8 cellular contexts compared by ENCODE assay signal in genomic region chr14:103512701-103513611, GRCh38. TPM values are rescaled to one million over a fixed set of nuclear protein-coding genes. Genes with fewer than 3 reads are reported as not detected.
A peak's percentile ranks its signal among the peaks of the same experiment; 100 is the strongest.
DNase-seq lines count a peak whose midpoint lies in the region; ATAC-seq and TF ChIP-seq lines count a peak whose summit lies in the region.

No MANE protein-coding gene starts in this region.

- no peak for ATAC-seq in HG02870 (IDR thresholded peaks at IDR 0.05; ENCODE audit: unreplicated experiment)

- no peak overlapping the region for H3K4me3 Mint-ChIP-seq in neural progenitor cell
- H3K4me3 Mint-ChIP-seq in activated CD4-positive, alpha-beta memory T cell treated with anti-CD3 and anti-CD28 coated beads for 36 hours: no peak overlapping the region

- H3K4me2 ChIP-seq in neural progenitor cell (no peak overlapping the region), MM.1S (ENCODE audit: low read depth, low read length) (no peak overlapping the region)

- WGBS in esophagus, 2 donors: 33 to 34% methylated on average over 25 of the region's 25 CpGs

- H3K9me3 Mint-ChIP-seq in neural progenitor cell: no peaks in the 10 kb centered on the region
- no peaks in the 10 kb centered on the region for H3K9me3 Mint-ChIP-seq in activated CD4-positive, alpha-beta memory T cell treated with anti-CD3 and anti-CD28 coated beads for 36 hours

- in situ Hi-C loops in G401 (cut with HindIII; ENCODE audit: low sequenced_read_pairs): loop anchor here (10.0 kb wide), 1 partner anchor 48 kb away; no protein-coding TSS in a partner anchor

- peaks cover 23% of the 10 kb centered on the region for H3K4me1 Mint-ChIP-seq in neural progenitor cell
- no peaks in the 10 kb centered on the region for H3K4me1 Mint-ChIP-seq in activated CD4-positive, alpha-beta memory T cell treated with anti-CD3 and anti-CD28 coated beads for 36 hours (ENCODE audit: low read depth)

- DNase-seq in G401 (ENCODE audit: low spot score) (peak; percentile 88), NCI-H524 (lab: John Stamatoyannopoulos, UW) (peak; percentile 72 to 92), neural progenitor cell (ENCODE audit: low spot score) (no peak), MM.1S (no peak), NAMALWA (ENCODE audit: low spot score) (no peak)
- no peak for DNase-seq in activated CD4-positive, alpha-beta memory T cell treated with anti-CD3 and anti-CD28 coated beads for 36 hours

- H3K9me3 ChIP-seq in esophagus (ENCODE audit: control insufficient read depth in 2 of 2, insufficient read depth in 1 of 2, low read depth in 1 of 2, low read length in 1 of 2): no peaks in the 10 kb centered on the region
- H3K9me3 ChIP-seq in neural progenitor cell (ENCODE audit: low read depth): no peaks in the 10 kb centered on the region
- H3K9me3 ChIP-seq in MM.1S (replicated peaks; ENCODE audit: insufficient read depth, low read length): no peaks in the 10 kb centered on the region

- H3K9ac ChIP-seq in neural progenitor cell: no peak overlapping the region
- no peak overlapping the region for H3K9ac ChIP-seq in MM.1S (ENCODE audit: low read length)

- peaks cover 3% of the 10 kb centered on the region for H3K27me3 Mint-ChIP-seq in neural progenitor cell (ENCODE audit: insufficient read depth, low read depth)
- no peaks in the 10 kb centered on the region for H3K27me3 Mint-ChIP-seq in activated CD4-positive, alpha-beta memory T cell treated with anti-CD3 and anti-CD28 coated beads for 36 hours

- peaks cover 7 to 8% of the 10 kb centered on the region in 2 donors for H3K36me3 ChIP-seq in esophagus (ENCODE audit: control insufficient read depth in 2 of 2, insufficient read depth in 2 of 2, low read length in 1 of 2)
- H3K36me3 ChIP-seq in neural progenitor cell: no peaks in the 10 kb centered on the region
- no peaks in the 10 kb centered on the region for H3K36me3 ChIP-seq in MM.1S (replicated peaks; ENCODE audit: insufficient read depth, low read length)

- intact Hi-C loops in activated CD4-positive, alpha-beta memory T cell treated with anti-CD3 and anti-CD28 coated beads for 36 hours (cut with micrococcal nuclease): no loop called here

- H3K36me3 Mint-ChIP-seq in neural progenitor cell: peaks cover 15% of the 10 kb centered on the region
- H3K36me3 Mint-ChIP-seq in activated CD4-positive, alpha-beta memory T cell treated with anti-CD3 and anti-CD28 coated beads for 36 hours: peaks cover 10% of the 10 kb centered on the region

- TF ChIP-seq CTCF in neural progenitor cell (IDR thresholded peaks at IDR 0.05) (no peak), MM.1S (IDR thresholded peaks at IDR 0.05; ENCODE audit: low read length) (no peak)

- POLR2A ChIA-PET in activated CD4-positive, alpha-beta memory T cell treated with anti-CD3 and anti-CD28 coated beads for 36 hours (lab: Charles Lee): no interaction called here

- H3K27ac Mint-ChIP-seq in neural progenitor cell: peak overlapping the region; percentile 2
- H3K27ac Mint-ChIP-seq in activated CD4-positive, alpha-beta memory T cell treated with anti-CD3 and anti-CD28 coated beads for 36 hours: no peak overlapping the region

- peaks cover 4 to 19% of the 10 kb centered on the region in 2 donors for H3K4me1 ChIP-seq in esophagus (ENCODE audit: control insufficient read depth in 2 of 2, insufficient read depth in 2 of 2, low read length in 1 of 2)
- peaks cover 16% of the 10 kb centered on the region for H3K4me1 ChIP-seq in neural progenitor cell
- H3K4me1 ChIP-seq in MM.1S (ENCODE audit: low read length): no peaks in the 10 kb centered on the region

- H3F3A ChIP-seq in neural progenitor cell (ENCODE audit: low read depth) (peaks cover 5% of the 10 kb centered on the region), MM.1S (ENCODE audit: insufficient read depth, low read length) (no peaks in the 10 kb centered on the region)

- CTCF ChIA-PET in activated CD4-positive, alpha-beta memory T cell treated with anti-CD3 and anti-CD28 coated beads for 36 hours (lab: Charles Lee): interaction anchor here (1.5 kb wide), 1 partner anchor 13 kb away, joined by 6 read pairs; no protein-coding TSS in a partner anchor

- H3K27ac ChIP-seq in esophagus (ENCODE audit: low read depth in 2 of 2, low read length in 1 of 2): peak overlapping the region; percentile 74 to 96
- no peak overlapping the region for H3K27ac ChIP-seq in neural progenitor cell
- H3K27ac ChIP-seq in MM.1S (ENCODE audit: low read length): no peak overlapping the region

- H4K20me1 ChIP-seq in neural progenitor cell (ENCODE audit: low read depth) (peaks cover under 1% of the 10 kb centered on the region), MM.1S (ENCODE audit: insufficient read depth, low read length) (no peaks in the 10 kb centered on the region)

- no peak overlapping the region for H3K4me3 ChIP-seq in esophagus (ENCODE audit: low read depth in 1 of 2, low read length in 2 of 2)
- no peak overlapping the region for H3K4me3 ChIP-seq in neural progenitor cell
- no peak overlapping the region for H3K4me3 ChIP-seq in MM.1S (ENCODE audit: low read length)

- no peaks in the 10 kb centered on the region for H3K9me2 ChIP-seq in MM.1S (replicated peaks; ENCODE audit: insufficient read depth, low read length)

- H3K79me2 ChIP-seq in neural progenitor cell (ENCODE audit: low read depth): no peaks in the 10 kb centered on the region
- H3K79me2 ChIP-seq in MM.1S (ENCODE audit: low read length): no peaks in the 10 kb centered on the region

- H2AFZ ChIP-seq in neural progenitor cell (replicated peaks) (no peak overlapping the region), MM.1S (ENCODE audit: low read length) (no peak overlapping the region)

- H3K27me3 ChIP-seq in esophagus (ENCODE audit: control insufficient read depth in 1 of 2, insufficient read depth in 2 of 2, low read length in 2 of 2) (no peaks in the 10 kb centered on the region), neural progenitor cell (no peaks in the 10 kb centered on the region), MM.1S (replicated peaks; ENCODE audit: insufficient read depth, low read length) (no peaks in the 10 kb centered on the region)

RNA-seq across cellular contexts. Expression of gene CKB, which starts 9.7 kb away (rescaled TPM):
- 672 and 986 TPM in 2 replicates for total RNA-seq in G401 (2014; rRNA removed; shearing (Covaris generic))
- 100 to 1,000 TPM; 117 to 134 TPM for polyA plus RNA-seq in esophagus
- total RNA-seq in neural progenitor cell (ENCODE audit: low replicate concordance): 54.2 and 173 TPM in 2 replicates
- total RNA-seq in activated CD4-positive, alpha-beta memory T cell treated with anti-CD3 and anti-CD28 coated beads for 36 hours: 1 to 10 TPM; 5.9 to 6.1 TPM

RNA-seq across cellular contexts. Expression of gene TRMT61A, which starts 16.0 kb away (rescaled TPM):
- total RNA-seq in G401 (2014; rRNA removed; shearing (Covaris generic)): 17.6 and 29.3 TPM in 2 replicates
- polyA plus RNA-seq in esophagus: 10 to 100 TPM; 11.0 to 11.5 TPM
- 1.2 and 5.6 TPM in 2 replicates for total RNA-seq in neural progenitor cell (ENCODE audit: low replicate concordance)
- 1 to 10 TPM; 7.4 to 7.6 TPM for total RNA-seq in activated CD4-positive, alpha-beta memory T cell treated with anti-CD3 and anti-CD28 coated beads for 36 hours

RNA-seq across cellular contexts. Expression of gene BAG5, which starts 49.5 kb away (rescaled TPM):
- 4.0 and 12.2 TPM in 2 replicates for total RNA-seq in G401 (2014; rRNA removed; shearing (Covaris generic))
- 10 to 100 TPM in 1 of 2 donors, 1 to 10 TPM in 1; 7.1 to 12.7 TPM for polyA plus RNA-seq in esophagus
- 19.4 and 59.9 TPM in 2 replicates for total RNA-seq in neural progenitor cell (ENCODE audit: low replicate concordance)
- 10 to 100 TPM; 23.2 to 23.8 TPM for total RNA-seq in activated CD4-positive, alpha-beta memory T cell treated with anti-CD3 and anti-CD28 coated beads for 36 hours

RNA-seq across cellular contexts. Expression of gene COA8, which starts 49.8 kb away (rescaled TPM):
- 29.7 and 34.7 TPM in 2 replicates for total RNA-seq in G401 (2014; rRNA removed; shearing (Covaris generic))
- 10 to 100 TPM; 35.1 to 39.3 TPM for polyA plus RNA-seq in esophagus
- total RNA-seq in neural progenitor cell (ENCODE audit: low replicate concordance): 38.6 and 72.3 TPM in 2 replicates
- 10 to 100 TPM; 46.2 to 48.9 TPM for total RNA-seq in activated CD4-positive, alpha-beta memory T cell treated with anti-CD3 and anti-CD28 coated beads for 36 hours

Comparison
In these comparisons a context has a peak if more than half of its experiments do, and no peak if none do; other contexts are left out.
1. DNase-seq: peak in G401 (single experiment) and NCI-H524 (2 of 2); none in neural progenitor cell (single experiment), MM.1S (single experiment), NAMALWA (single experiment) and activated CD4-positive, alpha-beta memory T cell treated with anti-CD3 and anti-CD28 coated beads for 36 hours (single experiment).
2. H3K27ac ChIP-seq: peak in esophagus (2 of 2); none in neural progenitor cell (single experiment) and MM.1S (single experiment).